In genomic region chr2:197708331-197708730, GRCh38 we compare ENCODE assay signal across 1 cellular context.
TF ChIP-seq lines count a peak whose summit lies in the region.

No MANE protein-coding gene starts in this region.

TF ChIP-seq in endothelial cell of umbilical vein, 7 proteins besides CTCF, POLR2A, EP300 and RAD21:
- TF ChIP-seq JUN (IDR thresholded peaks at IDR 0.05; ENCODE audit: borderline replicate concordance, insufficient read depth, insufficient read length, low read depth) (no peak), MYC (IDR thresholded peaks at IDR 0.05; ENCODE audit: low read depth, low read length) (no peak), GATA2 (IDR thresholded peaks at IDR 0.05; ENCODE audit: insufficient read depth, insufficient read length, low read depth, low read length) (no peak)
TF ChIP-seq in endothelial cell of umbilical vein: peak in this region for 0.
